Comparison of ENCODE assay signal across 9 cellular contexts in the genomic region with DNA sequence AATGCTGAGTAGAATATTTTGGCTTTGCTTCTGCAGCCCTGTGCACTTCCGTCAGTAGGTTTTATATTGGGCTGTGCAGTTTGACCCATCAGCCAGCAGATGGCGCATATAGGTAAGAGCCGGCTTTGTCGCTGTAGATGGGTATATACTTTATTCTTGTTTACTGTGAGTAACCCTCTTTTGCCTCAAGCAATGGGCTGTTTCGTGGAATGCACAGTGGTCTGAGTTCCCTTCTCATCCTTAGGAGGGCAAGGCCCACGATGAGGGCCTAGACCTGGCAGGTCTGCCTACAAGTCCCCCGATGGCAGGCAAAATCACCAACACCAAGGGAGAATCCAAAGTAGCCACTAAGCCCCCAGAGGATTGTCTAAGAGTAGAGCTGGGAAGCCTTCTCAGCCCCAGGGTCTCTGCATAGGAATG.
A peak's percentile ranks its signal among the peaks of the same experiment; 100 is the strongest.
DNase-seq lines count a peak whose midpoint lies in the region; ATAC-seq and TF ChIP-seq lines count a peak whose summit lies in the region.
"Had no signal": no experiment of that assay in that cellular context is flagged by ENCODE, and none has a peak within 500 bp of the region (broad histone marks: within the 10 kb centered on the region; RNA-seq: fewer than 3 reads in every experiment).

No MANE protein-coding gene starts in this region.

- no peak overlapping the region for H3K27ac Mint-ChIP-seq in activated B cell treated with CpG ODN at 0.5 μM for 24 hours
- H3K27ac Mint-ChIP-seq: CD4-positive, CD25-positive, alpha-beta regulatory T cell had no signal

- POLR2A ChIA-PET in activated B cell treated with CpG ODN at 0.5 μM for 24 hours (lab: Charles Lee) = no interaction called here

- no peak overlapping the region for H3K4me3 Mint-ChIP-seq in activated B cell treated with CpG ODN at 0.5 μM for 24 hours
- H3K4me3 Mint-ChIP-seq: CD4-positive, CD25-positive, alpha-beta regulatory T cell had no signal

- H3K4me3 ChIP-seq in retinal pigment epithelial cell (ENCODE audit: low read length) = no peak overlapping the region

- no peaks in the 10 kb centered on the region for H3K4me1 Mint-ChIP-seq in activated B cell treated with CpG ODN at 0.5 μM for 24 hours
- H3K4me1 Mint-ChIP-seq: CD4-positive, CD25-positive, alpha-beta regulatory T cell had no signal

- ATAC-seq in GM19455 (IDR thresholded peaks at IDR 0.05; ENCODE audit: unreplicated experiment) (peak; percentile 99), HG03342 (IDR thresholded peaks at IDR 0.05; ENCODE audit: unreplicated experiment) (peak; percentile 97), activated B cell treated with CpG ODN at 0.5 μM for 24 hours (ENCODE audit: low read depth) (peak; percentile 71)

- DNase-seq in SIG-M5 treated with dmso at 0.1 percent for 504 hours (lab: John Stamatoyannopoulos, UW; ENCODE audit: unreplicated experiment) = peak; percentile 81
- DNase-seq in SIG-M5 (lab: John Stamatoyannopoulos, UW) = no peak
- DNase-seq in NCI-H2171 treated with DMSO at 0.1 percent for 48 hours (lab: John Stamatoyannopoulos, UW) = peak; percentile 68
- no peak for DNase-seq in activated B cell treated with CpG ODN at 0.5 μM for 24 hours
- peak; percentile 59 for DNase-seq in glomerular visceral epithelial cell (ENCODE audit: extremely low spot score)
- DNase-seq in retinal pigment epithelial cell (ENCODE audit: low read depth) = peak; percentile 30

- TF ChIP-seq CTCF in activated B cell treated with CpG ODN at 0.5 μM for 24 hours (IDR thresholded peaks at IDR 0.05) (peak; percentile 68), retinal pigment epithelial cell (conservative IDR thresholded peaks at IDR 0.05; ENCODE audit: low read depth, low read length) (peak; percentile 95)

- CTCF ChIA-PET in activated B cell treated with CpG ODN at 0.5 μM for 24 hours (lab: Charles Lee) = no interaction called here

- no peaks in the 10 kb centered on the region for H3K36me3 Mint-ChIP-seq in activated B cell treated with CpG ODN at 0.5 μM for 24 hours (ENCODE audit: low read depth)
- H3K36me3 Mint-ChIP-seq: CD4-positive, CD25-positive, alpha-beta regulatory T cell had no signal

- no peaks in the 10 kb centered on the region for H3K9me3 Mint-ChIP-seq in activated B cell treated with CpG ODN at 0.5 μM for 24 hours

- intact Hi-C loops in activated B cell treated with CpG ODN at 0.5 μM for 24 hours (cut with micrococcal nuclease) = loop anchor here (5.0 kb wide), 1 partner anchor 1002 kb away; the partner anchor contains the start of gene KCND2

- no peaks in the 10 kb centered on the region for H3K27me3 Mint-ChIP-seq in activated B cell treated with CpG ODN at 0.5 μM for 24 hours
- H3K27me3 Mint-ChIP-seq: CD4-positive, CD25-positive, alpha-beta regulatory T cell had no signal

Comparison
In these comparisons a context has a peak if more than half of its experiments do, and no peak if none do; other contexts are left out.
1. DNase-seq: peak in SIG-M5 treated with dmso at 0.1 percent for 504 hours (single experiment), NCI-H2171 treated with DMSO at 0.1 percent for 48 hours (single experiment), glomerular visceral epithelial cell (single experiment) and retinal pigment epithelial cell (single experiment); none in SIG-M5 (single experiment) and activated B cell treated with CpG ODN at 0.5 μM for 24 hours (single experiment).
2. Peak in every context shown above with its lines, with median percentiles within 50 percentile points of each other: ATAC-seq.